Comparison of ENCODE assay signal across 27 cellular contexts in genomic region chr2:11652141-11652540, GRCh38. TPM values are rescaled to one million over a fixed set of nuclear protein-coding genes. Genes with fewer than 3 reads are reported as not detected.
"Had no signal": no experiment of that assay in that cellular context is flagged by ENCODE, and none has a peak within 500 bp of the region (broad histone marks: within the 10 kb centered on the region; RNA-seq: fewer than 3 reads in every experiment).

No MANE protein-coding gene starts in this region.

- H3K27ac ChIP-seq: brain microvascular endothelial cell, cardiac muscle cell, KMS-11, SJSA1 had no signal

- H3K4me1 Mint-ChIP-seq: activated B cell treated with CpG ODN at 0.5 μM for 24 hours; activated naive CD4-positive, alpha-beta T cell treated with anti-CD3 and anti-CD28 coated beads, Interleukin-2, amount 10 ng/mL, durations not matched to agents 7 days and 5 days; T-helper 17 cell had no signal

- DNase-seq: activated B cell treated with CpG ODN at 0.5 μM for 24 hours; activated CD4-positive, alpha-beta T cell treated with anti-CD3 and anti-CD28 coated beads for 4 hours; activated CD4-positive, alpha-beta T cell treated with anti-CD3 and anti-CD28 coated beads, Interleukin-2, amount 50 U/mL, for 4 hours; activated CD8-positive, alpha-beta memory T cell treated with anti-CD3 and anti-CD28 coated beads for 24 hours; activated gamma-delta T cell treated with Interleukin-2 at 50 U/mL for 16 hours; activated naive CD4-positive, alpha-beta T cell treated with anti-CD3 and anti-CD28 coated beads, Interleukin-2, amount 10 ng/mL, durations not matched to agents 7 days and 5 days; activated T-cell treated with anti-CD3 and anti-CD28 coated beads, Interleukin-2, amount 50 U/mL, for 48 hours; brain microvascular endothelial cell; cerebellar nuclear complex; NCI-H1092; NCI-H1417; NCI-H1930; NCI-H2171; NCI-H226; NCI-H526 treated with DMSO at 0.1 percent for 48 hours; NCI-H82; SHP77; T-helper 17 cell; T-helper 9 cell had no signal

- H3K27ac Mint-ChIP-seq: activated B cell treated with CpG ODN at 0.5 μM for 24 hours; activated naive CD4-positive, alpha-beta T cell treated with anti-CD3 and anti-CD28 coated beads, Interleukin-2, amount 10 ng/mL, durations not matched to agents 7 days and 5 days; activated T-helper 2 cell treated with anti-CD3 and anti-CD28 coated beads, Interferon-gamma antibody, Interleukin-2, Interleukin-4, amounts not matched to agents 10 μg/mL and 5 μg/mL and 100 μg/mL, durations not matched to agents 14 hours and 24 hours and 36 hours; T-helper 17 cell had no signal

- H3K9me3 Mint-ChIP-seq: activated B cell treated with CpG ODN at 0.5 μM for 24 hours; activated naive CD4-positive, alpha-beta T cell treated with anti-CD3 and anti-CD28 coated beads, Interleukin-2, amount 10 ng/mL, durations not matched to agents 7 days and 5 days; activated T-helper 2 cell treated with anti-CD3 and anti-CD28 coated beads, Interferon-gamma antibody, Interleukin-2, Interleukin-4, amounts not matched to agents 10 μg/mL and 5 μg/mL and 100 μg/mL, durations not matched to agents 14 hours and 24 hours and 36 hours had no signal

- ATAC-seq: HepG2, T-helper 17 cell had no signal

- H3K4me3 Mint-ChIP-seq: activated B cell treated with CpG ODN at 0.5 μM for 24 hours; activated naive CD4-positive, alpha-beta T cell treated with anti-CD3 and anti-CD28 coated beads, Interleukin-2, amount 10 ng/mL, durations not matched to agents 7 days and 5 days; T-helper 17 cell had no signal

- H3K36me3 Mint-ChIP-seq: activated naive CD4-positive, alpha-beta T cell treated with anti-CD3 and anti-CD28 coated beads, Interleukin-2, amount 10 ng/mL, durations not matched to agents 7 days and 5 days had no signal

RNA-seq across cellular contexts. Expression of gene NTSR2, which starts 17.9 kb away (rescaled TPM):
- total RNA-seq: activated B cell treated with CpG ODN at 0.5 μM for 24 hours; activated T-helper 2 cell treated with anti-CD3 and anti-CD28 coated beads, Interferon-gamma antibody, Interleukin-2, Interleukin-4, amounts not matched to agents 10 μg/mL and 5 μg/mL and 100 μg/mL, durations not matched to agents 14 hours and 24 hours and 36 hours; astrocyte; cardiac muscle cell; HepG2; MCF 10A; NCI-H460; SJSA1; T-helper 17 cell had no signal
